Comparison of ENCODE assay signal across 8 cellular contexts in genomic region chr5:137075163-137075970, GRCh38.
A peak's percentile ranks its signal among the peaks of the same experiment; 100 is the strongest.
DNase-seq lines count a peak whose midpoint lies in the region; ATAC-seq and TF ChIP-seq lines count a peak whose summit lies in the region.

No MANE protein-coding gene starts in this region.

- H3F3A ChIP-seq in smooth muscle cell (ENCODE audit: low read depth), result no peaks in the 10 kb centered on the region

- no peak overlapping the region for H3K9ac ChIP-seq in smooth muscle cell (ENCODE audit: low read depth)

- H3K27me3 ChIP-seq in HAP-1 (ENCODE audit: low read depth) (peaks cover 19% of the 10 kb centered on the region), foreskin keratinocyte (no peaks in the 10 kb centered on the region), smooth muscle cell (ENCODE audit: low read depth) (no peaks in the 10 kb centered on the region)
- H3K27me3 ChIP-seq in CD4-positive, alpha-beta T cell (ENCODE audit: control insufficient read depth, insufficient read depth, low read length), result no peaks in the 10 kb centered on the region

- H3K4me1 ChIP-seq in HAP-1, result no peaks in the 10 kb centered on the region
- H3K4me1 ChIP-seq in foreskin keratinocyte, result peaks cover 6% of the 10 kb centered on the region
- H3K4me1 ChIP-seq in smooth muscle cell (ENCODE audit: low read depth), result no peaks in the 10 kb centered on the region

- CTCF ChIA-PET in CD4-positive, alpha-beta T cell (lab: Charles Lee), result no interaction called here

- no peaks in the 10 kb centered on the region for H3K4me1 Mint-ChIP-seq in CD4-positive, alpha-beta T cell (ENCODE audit: low read depth)

- no peaks in the 10 kb centered on the region for H3K36me3 ChIP-seq in HAP-1 (replicated peaks)
- H3K36me3 ChIP-seq in smooth muscle cell (ENCODE audit: low read depth), result no peaks in the 10 kb centered on the region

- H3K27me3 Mint-ChIP-seq in CD4-positive, alpha-beta T cell, result peaks cover 20% of the 10 kb centered on the region

- H3K36me3 Mint-ChIP-seq in CD4-positive, alpha-beta T cell (ENCODE audit: low read depth), result no peaks in the 10 kb centered on the region

- H3K27ac Mint-ChIP-seq in CD4-positive, alpha-beta T cell, result no peak overlapping the region

- DNase-seq in activated T-cell treated with anti-CD3 and anti-CD28 coated beads for 48 hours (ENCODE audit: low read depth) (peak; percentile 27), HAP-1 (ENCODE audit: low spot score in 2 of 2) (peak; percentile 62 to 87), NB4 (ENCODE audit: low read depth) (peak; percentile 43), SW 1271 (lab: John Stamatoyannopoulos, UW) (peak; percentile 55 to 76), foreskin keratinocyte (peak; percentile 44 to 69), smooth muscle cell (lab: John Stamatoyannopoulos, UW; ENCODE audit: unreplicated experiment) (no peak)
- DNase-seq in activated T-cell treated with anti-CD3 and anti-CD28 coated beads, Interleukin-2, amount 50 U/mL, for 1 hour, result no peak
- no peak for DNase-seq in CD4-positive, alpha-beta T cell

- H3K9me3 ChIP-seq in HAP-1, result no peaks in the 10 kb centered on the region
- no peaks in the 10 kb centered on the region for H3K9me3 ChIP-seq in smooth muscle cell (replicated peaks; ENCODE audit: low read depth)
- no peaks in the 10 kb centered on the region for H3K9me3 ChIP-seq in CD4-positive, alpha-beta T cell (ENCODE audit: control insufficient read depth, low read length)

- TF ChIP-seq CTCF in NB4 (IDR thresholded peaks at IDR 0.05; ENCODE audit: low read depth, low read length) (peak; percentile 73), foreskin keratinocyte (conservative IDR thresholded peaks at IDR 0.05) (peak; percentile 92), smooth muscle cell (IDR thresholded peaks at IDR 0.05; ENCODE audit: borderline replicate concordance, insufficient read depth, poor library complexity, severe bottlenecking) (peak; percentile 58)
- TF ChIP-seq CTCF in CD4-positive, alpha-beta T cell (IDR thresholded peaks at IDR 0.05), result no peak

- in situ Hi-C loops in HAP-1 (cut with MboI; ENCODE audit: low sequenced_read_pairs), result no loop called here

- H3K27ac ChIP-seq in foreskin keratinocyte (no peak overlapping the region), smooth muscle cell (ENCODE audit: low read depth) (no peak overlapping the region)
- no peak overlapping the region for H3K27ac ChIP-seq in CD4-positive, alpha-beta T cell (ENCODE audit: low read depth, low read length)

- no peak overlapping the region for H2AFZ ChIP-seq in smooth muscle cell (ENCODE audit: low read depth)

- peak; percentile 92 for ATAC-seq in foreskin keratinocyte
- no peak for ATAC-seq in CD4-positive, alpha-beta T cell (ENCODE audit: poor library complexity)

- intact Hi-C loops in CD4-positive, alpha-beta T cell (cut with DNase I, micrococcal nuclease), result no loop called here

- WGBS in smooth muscle cell (ENCODE audit: low lambda C conversion rate), result 52% methylated on average over 7 of the region's 7 CpGs

- H3K9me3 Mint-ChIP-seq in CD4-positive, alpha-beta T cell, result no peaks in the 10 kb centered on the region

- POLR2A ChIA-PET in CD4-positive, alpha-beta T cell (lab: Charles Lee), result no interaction called here

- H3K4me3 ChIP-seq in HAP-1 (no peak overlapping the region), NB4 (ENCODE audit: low read depth, low read length) (no peak overlapping the region), smooth muscle cell (no peak overlapping the region)

- no peaks in the 10 kb centered on the region for H4K20me1 ChIP-seq in smooth muscle cell (ENCODE audit: low read depth)

- H3K4me3 Mint-ChIP-seq in CD4-positive, alpha-beta T cell, result no peak overlapping the region

- no peak overlapping the region for H3K4me2 ChIP-seq in smooth muscle cell

- H3K79me2 ChIP-seq in smooth muscle cell (ENCODE audit: low read depth), result no peaks in the 10 kb centered on the region

- no peak for TF ChIP-seq POLR2A in NB4 (IDR thresholded peaks at IDR 0.05; ENCODE audit: extremely low read depth, insufficient read length)

Comparison
In these comparisons a context has a peak if more than half of its experiments do, and no peak if none do; other contexts are left out.
1. DNase-seq: peak in activated T-cell treated with anti-CD3 and anti-CD28 coated beads for 48 hours (single experiment), HAP-1 (2 of 2), NB4 (single experiment), SW 1271 (2 of 2) and foreskin keratinocyte (2 of 2); none in activated T-cell treated with anti-CD3 and anti-CD28 coated beads, Interleukin-2, amount 50 U/mL, for 1 hour (single experiment), smooth muscle cell (single experiment) and CD4-positive, alpha-beta T cell (0 of 10).